In the genomic region with DNA sequence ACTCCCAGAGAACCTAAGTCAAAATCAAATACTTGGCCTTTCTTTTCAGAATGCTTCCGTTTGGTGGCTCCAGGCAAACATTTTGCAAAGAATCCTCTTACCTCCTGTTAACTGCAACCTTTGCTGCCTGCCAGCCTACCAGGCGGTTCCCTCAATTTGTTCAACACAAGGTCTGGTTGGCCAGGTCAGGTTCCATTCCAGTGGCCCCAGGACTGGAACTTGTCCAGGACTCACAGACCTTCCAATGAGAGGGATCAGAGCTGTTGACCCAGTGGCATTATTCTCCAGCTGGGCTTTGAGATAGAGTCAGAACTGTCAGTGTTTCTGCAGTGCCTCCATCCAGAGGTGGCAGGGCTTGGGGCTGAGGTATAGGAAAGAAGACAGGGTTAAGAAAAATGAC, we compare ENCODE assay signal across 18 cellular contexts.
"Had no signal": no experiment of that assay in that cellular context is flagged by ENCODE, and none has a peak within 500 bp of the region (broad histone marks: within the 10 kb centered on the region; RNA-seq: fewer than 3 reads in every experiment).

No MANE protein-coding gene starts in this region.

- H3K4me3 ChIP-seq: K562, SJCRH30 had no signal

- H3K27ac ChIP-seq: KMS-11, RWPE1, SJCRH30 had no signal

- H3K9me3 ChIP-seq: SJCRH30 had no signal

- DNase-seq: Kasumi-1; MV-4-11; NCI-H1048; NCI-H1105; NCI-H1436 treated with DMSO at 0.1 percent for 48 hours; NCI-H187 treated with DMSO at 0.1 percent for 48 hours; NCI-H2029 treated with DMSO at 0.1 percent for 48 hours; NCI-H2107; NCI-H2227 treated with DMSO at 0.1 percent for 48 hours; NCI-H526 treated with DMSO at 0.1 percent for 48 hours; NCI-H748 treated with DMSO at 0.1 percent for 48 hours; NK-92 treated with Interleukin-12 subunit alpha and Interleukin-12 subunit beta, amount 100 ng/mL, for 24 hours; PC-3; SHP77 treated with DMSO at 0.1 percent for 48 hours; SJCRH30 had no signal

- H3K4me1 ChIP-seq: SJCRH30 had no signal

- H3K36me3 ChIP-seq: SJCRH30 had no signal

- H3K4me2 ChIP-seq: KMS-11 had no signal

- H3K9ac ChIP-seq: KMS-11 had no signal

- FAIRE-seq: K562 had no signal
